In the genomic region with DNA sequence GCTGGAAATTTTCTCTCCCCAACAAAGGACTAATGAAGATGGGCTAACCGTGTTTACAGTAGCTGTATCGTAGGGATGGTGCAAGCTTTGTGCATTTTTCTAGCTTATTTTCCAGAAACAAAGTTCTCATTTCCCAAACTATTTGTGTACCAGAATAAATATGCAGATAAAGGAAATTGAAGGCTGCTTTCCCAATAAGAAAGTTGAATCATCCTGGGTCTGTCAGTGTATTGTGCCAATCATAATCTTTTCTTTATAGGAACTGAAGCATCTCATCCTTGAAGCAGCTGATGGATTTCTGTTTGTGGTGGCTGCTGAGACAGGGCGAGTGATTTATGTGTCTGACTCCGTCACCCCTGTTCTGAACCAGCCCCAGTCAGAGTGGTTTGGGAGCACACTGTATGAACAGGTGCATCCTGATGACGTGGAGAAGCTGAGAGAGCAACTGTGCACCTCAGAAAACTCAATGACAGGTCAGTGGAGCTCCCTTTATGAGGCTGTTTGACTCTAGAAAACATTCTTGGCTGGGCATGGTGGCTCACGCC, we compare ENCODE assay signal across 13 cellular contexts.
"Had no signal": no experiment of that assay in that cellular context is flagged by ENCODE, and none has a peak within 500 bp of the region (broad histone marks: within the 10 kb centered on the region; RNA-seq: fewer than 3 reads in every experiment).

No MANE protein-coding gene starts in this region.

- H3K4me3 ChIP-seq: body of pancreas, ovary, tibial artery, vagina had no signal

- H3K27ac Mint-ChIP-seq: activated T-helper 1 cell treated with anti-CD3 and anti-CD28 coated beads, Interleukin-12 subunit alpha, Interleukin-12 subunit beta, Interleukin-2, Interleukin-4 antibody, amounts not matched to agents 30 ng/mL and 10 ng/mL and 1 ng/mL, durations not matched to agents 14 hours and 24 hours and 36 hours; T-helper 17 cell; WTC11 had no signal

- H3K4me3 Mint-ChIP-seq: activated T-helper 1 cell treated with anti-CD3 and anti-CD28 coated beads, Interleukin-12 subunit alpha, Interleukin-12 subunit beta, Interleukin-2, Interleukin-4 antibody, amounts not matched to agents 30 ng/mL and 10 ng/mL and 1 ng/mL, durations not matched to agents 14 hours and 24 hours and 36 hours; central memory CD8-positive, alpha-beta T cell; T-helper 17 cell; WTC11 had no signal

- ATAC-seq: body of pancreas, left lobe of liver, T-helper 17 cell had no signal

- H3K4me1 Mint-ChIP-seq: central memory CD8-positive, alpha-beta T cell; T-helper 17 cell had no signal

- H3K27ac ChIP-seq: body of pancreas, ovary, tibial artery, vagina had no signal

- DNase-seq: activated CD4-positive, alpha-beta T cell treated with anti-CD3 and anti-CD28 coated beads for 48 hours; activated naive CD4-positive, alpha-beta T cell treated with Interleukin-2 at 50 U/mL for 16 hours; body of pancreas; dermis blood vessel endothelial cell; mammary epithelial cell; ovary; T-helper 17 cell; tibial artery had no signal
